8 cellular contexts compared by ENCODE assay signal in the genomic region with DNA sequence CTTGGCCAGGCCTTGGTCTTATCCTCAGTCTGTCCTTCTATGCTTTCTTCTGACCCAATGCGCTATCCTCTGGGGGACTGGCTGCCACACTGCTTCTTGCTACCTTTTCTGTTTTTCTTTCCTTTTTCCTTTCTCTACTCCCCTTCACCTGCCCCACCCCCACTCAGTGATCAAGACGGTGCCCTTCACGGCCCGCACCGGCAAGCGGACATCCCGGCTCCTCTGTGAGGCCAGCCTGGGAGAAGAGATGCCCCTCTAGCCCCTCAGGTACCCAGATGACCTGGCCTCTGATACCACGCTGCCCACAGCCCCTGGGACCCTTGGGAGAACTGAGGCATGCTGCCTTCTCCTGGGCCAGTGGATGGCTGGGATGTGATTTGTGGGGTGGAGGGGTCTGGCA. TPM values are rescaled to one million over a fixed set of nuclear protein-coding genes. Genes with fewer than 3 reads are reported as not detected.
DNase-seq lines count a peak whose midpoint lies in the region; ATAC-seq and TF ChIP-seq lines count a peak whose summit lies in the region.

No MANE protein-coding gene starts in this region.

- H3K4me1 ChIP-seq in NT2/D1 (ENCODE audit: insufficient read depth, insufficient read length): peaks cover 21% of the 10 kb centered on the region

- peaks cover 11% of the 10 kb centered on the region for H3K36me3 ChIP-seq in NT2/D1 (ENCODE audit: insufficient read depth, insufficient read length, low read length)

- peak overlapping the region in 25 of 59 donors; percentile 5 to 82 (median 54) for H3K27ac ChIP-seq in dorsolateral prefrontal cortex

- H3K27ac Mint-ChIP-seq in T-helper 1 cell treated with Interleukin-12 subunit alpha and Interleukin-12 subunit beta and Interleukin-4 antibody, amounts not matched to agents 30 μg/mL and 1 μg/mL, for 36 hours: peak overlapping the region; percentile 92
- H3K27ac Mint-ChIP-seq in osteocyte (ENCODE audit: unreplicated experiment): no peak overlapping the region

- intact Hi-C loops in dorsolateral prefrontal cortex (cut with DNase I): no loop called here

- H3K4me3 ChIP-seq in NT2/D1 (ENCODE audit: insufficient read length, low read depth): peak overlapping the region; percentile 75
- H3K4me3 ChIP-seq in dorsolateral prefrontal cortex: peak overlapping the region in 43 of 59 donors; percentile 30 to 69 (median 61)

- peaks cover 40% of the 10 kb centered on the region for H3K4me1 Mint-ChIP-seq in T-helper 1 cell treated with Interleukin-12 subunit alpha and Interleukin-12 subunit beta and Interleukin-4 antibody, amounts not matched to agents 30 μg/mL and 1 μg/mL, for 36 hours (ENCODE audit: low read depth)
- H3K4me1 Mint-ChIP-seq in osteocyte (ENCODE audit: unreplicated experiment): peaks cover 20% of the 10 kb centered on the region

- no peaks in the 10 kb centered on the region for H3K9me3 ChIP-seq in NT2/D1 (ENCODE audit: insufficient read depth, low read length)

- H3K36me3 Mint-ChIP-seq in T-helper 1 cell treated with Interleukin-12 subunit alpha and Interleukin-12 subunit beta and Interleukin-4 antibody, amounts not matched to agents 30 μg/mL and 1 μg/mL, for 36 hours (ENCODE audit: low read depth): peaks cover 33% of the 10 kb centered on the region
- H3K36me3 Mint-ChIP-seq in osteocyte (ENCODE audit: unreplicated experiment): no peaks in the 10 kb centered on the region

- H3K27me3 ChIP-seq in NT2/D1 (ENCODE audit: insufficient read depth, insufficient read length): peaks cover 7% of the 10 kb centered on the region
- peaks cover 0 to 9% (median 0%) of the 10 kb centered on the region in 45 donors for H3K27me3 ChIP-seq in dorsolateral prefrontal cortex

- H3K9ac ChIP-seq in NT2/D1 (ENCODE audit: insufficient read length, low read depth): peak overlapping the region; percentile 85

- ATAC-seq in HG03565 (IDR thresholded peaks at IDR 0.05; ENCODE audit: unreplicated experiment) (no peak), HG02981 (IDR thresholded peaks at IDR 0.05; ENCODE audit: unreplicated experiment) (no peak)

- no peak for TF ChIP-seq CTCF in dorsolateral prefrontal cortex (IDR thresholded peaks at IDR 0.05 in 54 of 56, conservative IDR thresholded peaks at IDR 0.05 in 2 of 56; ENCODE audit: low read depth in 1 of 56, partially characterized antibody in 56 of 56)
- TF ChIP-seq CTCF in osteocyte (IDR thresholded peaks at IDR 0.05): no peak

- H3K9me3 Mint-ChIP-seq in T-helper 1 cell treated with Interleukin-12 subunit alpha and Interleukin-12 subunit beta and Interleukin-4 antibody, amounts not matched to agents 30 μg/mL and 1 μg/mL, for 36 hours: no peaks in the 10 kb centered on the region
- no peaks in the 10 kb centered on the region for H3K9me3 Mint-ChIP-seq in osteocyte (ENCODE audit: unreplicated experiment)

- no peak for DNase-seq in T-helper 1 cell
- DNase-seq in NT2/D1 (ENCODE audit: low read depth, low spot score): no peak
- no peak for DNase-seq in dorsolateral prefrontal cortex
- DNase-seq in osteocyte (ENCODE audit: extremely low spot score, unreplicated experiment): no peak
- no peak for DNase-seq in NCI-H69 (lab: John Stamatoyannopoulos, UW)

- H3K4me3 Mint-ChIP-seq in T-helper 1 cell treated with Interleukin-12 subunit alpha and Interleukin-12 subunit beta and Interleukin-4 antibody, amounts not matched to agents 30 μg/mL and 1 μg/mL, for 36 hours: peak overlapping the region; percentile 48
- H3K4me3 Mint-ChIP-seq in osteocyte (ENCODE audit: unreplicated experiment): peak overlapping the region; percentile 33

- H3K27me3 Mint-ChIP-seq in T-helper 1 cell treated with Interleukin-12 subunit alpha and Interleukin-12 subunit beta and Interleukin-4 antibody, amounts not matched to agents 30 μg/mL and 1 μg/mL, for 36 hours (ENCODE audit: low read depth): no peaks in the 10 kb centered on the region
- peaks cover 2% of the 10 kb centered on the region for H3K27me3 Mint-ChIP-seq in osteocyte (ENCODE audit: unreplicated experiment)

RNA-seq across cellular contexts. Expression of a gene that starts 15.6 kb away (rescaled TPM):
- under 1 TPM in 9 of 120 experiments, not detected in 111; 0.26 to 0.63 (median 0.35) TPM for total RNA-seq in dorsolateral prefrontal cortex
- 0.18 TPM in 1 of 2 replicates, not detected in the other for total RNA-seq in osteocyte

RNA-seq across cellular contexts. Expression of a gene that starts 24.7 kb away (rescaled TPM):
- total RNA-seq in dorsolateral prefrontal cortex (10 to 100 TPM; 19.3 to 53.5 (median 36.5) TPM), osteocyte (2.0 and 2.8 TPM in 2 replicates)
